Comparison of ENCODE assay signal across 9 cellular contexts in the genomic region with DNA sequence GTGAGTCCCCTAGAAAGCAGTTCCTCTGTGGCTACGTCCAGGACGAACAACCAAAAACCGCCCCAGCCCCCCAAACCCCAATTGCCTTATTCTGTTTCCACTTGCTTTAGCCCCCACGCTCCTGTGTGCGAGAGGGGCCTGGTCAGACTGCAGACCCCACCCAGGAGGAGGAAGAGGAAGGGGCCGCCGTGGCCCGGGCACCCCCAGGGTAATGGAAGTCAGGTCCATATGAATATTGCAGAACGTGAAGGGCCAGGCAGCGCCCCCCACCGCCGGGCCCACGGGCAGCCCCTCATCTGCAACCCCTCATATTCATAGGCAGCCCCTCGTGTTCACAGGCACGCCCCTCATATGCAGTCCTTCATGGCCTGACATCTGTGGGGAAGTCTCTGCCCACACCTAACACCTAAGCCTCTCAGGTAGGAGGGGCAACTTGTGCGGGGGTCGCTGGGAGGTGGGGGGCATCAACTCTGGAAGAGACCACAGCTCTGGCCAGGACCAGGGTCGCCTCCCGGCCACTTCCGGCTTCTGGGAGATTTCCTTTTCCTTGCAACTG. TPM values are rescaled to one million over a fixed set of nuclear protein-coding genes. Genes with fewer than 3 reads are reported as not detected.
DNase-seq lines count a peak whose midpoint lies in the region; ATAC-seq and TF ChIP-seq lines count a peak whose summit lies in the region.
"Had no signal": no experiment of that assay in that cellular context is flagged by ENCODE, and none has a peak within 500 bp of the region (broad histone marks: within the 10 kb centered on the region; RNA-seq: fewer than 3 reads in every experiment).

No MANE protein-coding gene starts in this region.

- no peaks in the 10 kb centered on the region for H4K20me1 ChIP-seq in hepatocyte (ENCODE audit: insufficient read depth, poor library complexity, severe bottlenecking)

- DNase-seq in T-helper 1 cell (no peak), hepatocyte (ENCODE audit: low spot score) (no peak), spleen (no peak), NCI-H226 (no peak), epidermal melanocyte (ENCODE audit: insufficient read length, low spot score) (no peak)
- DNase-seq in activated CD8-positive, alpha-beta T cell treated with anti-CD3 and anti-CD28 coated beads, Interleukin-2, amount 10 ng/mL, durations not matched to agents 7 days and 5 days: no peak
- DNase-seq: foreskin keratinocyte had no signal

- TF ChIP-seq CTCF in hepatocyte (IDR thresholded peaks at IDR 0.05; ENCODE audit: poor library complexity) (no peak), spleen (IDR thresholded peaks at IDR 0.05 in 8 of 11, conservative IDR thresholded peaks at IDR 0.05 in 3 of 11) (no peak)

- WGBS in hepatocyte (ENCODE audit: low lambda C conversion rate, missing lambda C conversion rate): 32% methylated on average over 20 of the region's 20 CpGs
- WGBS in spleen, 5 donors: 8 to 24% (median 15%) methylated on average over 18 to 20 of the region's 20 CpGs

- no peaks in the 10 kb centered on the region for H3K36me3 Mint-ChIP-seq in T-helper 1 cell treated with Interleukin-12 subunit alpha and Interleukin-12 subunit beta and Interleukin-4 antibody, amounts not matched to agents 30 μg/mL and 1 μg/mL, for 36 hours (ENCODE audit: low read depth)
- H3K36me3 Mint-ChIP-seq in activated CD8-positive, alpha-beta T cell treated with anti-CD3 and anti-CD28 coated beads, Interleukin-2, amount 10 ng/mL, durations not matched to agents 7 days and 5 days (ENCODE audit: low read depth): no peaks in the 10 kb centered on the region

- H3K9me3 ChIP-seq in hepatocyte (ENCODE audit: low read depth) (no peaks in the 10 kb centered on the region), spleen (peaks cover 0 to 10% (median 0%) of the 10 kb centered on the region in 8 donors)

- H3K36me3 ChIP-seq in hepatocyte (replicated peaks; ENCODE audit: insufficient read depth, low read depth): no peaks in the 10 kb centered on the region
- no peaks in the 10 kb centered on the region for H3K36me3 ChIP-seq in spleen

- no peaks in the 10 kb centered on the region for H3K79me2 ChIP-seq in hepatocyte

- CTCF ChIA-PET in activated CD8-positive, alpha-beta T cell treated with anti-CD3 and anti-CD28 coated beads, Interleukin-2, amount 10 ng/mL, durations not matched to agents 7 days and 5 days (lab: Charles Lee): no interaction called here

- H3K4me3 ChIP-seq in hepatocyte (peak overlapping the region; percentile 65), spleen (peak overlapping the region in 7 of 8 donors; percentile 30 to 70 (median 47))

- intact Hi-C loops in spleen (cut with DNase I; ENCODE audit: low total_unique reads): no loop called here

- peaks cover 3% of the 10 kb centered on the region for H3K9me3 Mint-ChIP-seq in T-helper 1 cell treated with Interleukin-12 subunit alpha and Interleukin-12 subunit beta and Interleukin-4 antibody, amounts not matched to agents 30 μg/mL and 1 μg/mL, for 36 hours
- no peaks in the 10 kb centered on the region for H3K9me3 Mint-ChIP-seq in activated CD8-positive, alpha-beta T cell treated with anti-CD3 and anti-CD28 coated beads, Interleukin-2, amount 10 ng/mL, durations not matched to agents 7 days and 5 days (ENCODE audit: insufficient read depth)

- H3K27ac Mint-ChIP-seq in T-helper 1 cell treated with Interleukin-12 subunit alpha and Interleukin-12 subunit beta and Interleukin-4 antibody, amounts not matched to agents 30 μg/mL and 1 μg/mL, for 36 hours: no peak overlapping the region
- no peak overlapping the region for H3K27ac Mint-ChIP-seq in activated CD8-positive, alpha-beta T cell treated with anti-CD3 and anti-CD28 coated beads, Interleukin-2, amount 10 ng/mL, durations not matched to agents 7 days and 5 days

- no peaks in the 10 kb centered on the region for H3K4me1 ChIP-seq in hepatocyte (ENCODE audit: insufficient read depth)
- H3K4me1 ChIP-seq in spleen: peaks cover 0 to 19% (median 15%) of the 10 kb centered on the region in 6 donors
- H3K4me1 ChIP-seq: foreskin keratinocyte had no signal

- no peak overlapping the region for H2AFZ ChIP-seq in hepatocyte

- H3K27me3 Mint-ChIP-seq in T-helper 1 cell treated with Interleukin-12 subunit alpha and Interleukin-12 subunit beta and Interleukin-4 antibody, amounts not matched to agents 30 μg/mL and 1 μg/mL, for 36 hours (ENCODE audit: low read depth): peaks cover 34% of the 10 kb centered on the region
- peaks cover 14% of the 10 kb centered on the region for H3K27me3 Mint-ChIP-seq in activated CD8-positive, alpha-beta T cell treated with anti-CD3 and anti-CD28 coated beads, Interleukin-2, amount 10 ng/mL, durations not matched to agents 7 days and 5 days (ENCODE audit: low read depth)

- peaks cover 2% of the 10 kb centered on the region for H3K4me1 Mint-ChIP-seq in T-helper 1 cell treated with Interleukin-12 subunit alpha and Interleukin-12 subunit beta and Interleukin-4 antibody, amounts not matched to agents 30 μg/mL and 1 μg/mL, for 36 hours (ENCODE audit: low read depth)
- H3K4me1 Mint-ChIP-seq in activated CD8-positive, alpha-beta T cell treated with anti-CD3 and anti-CD28 coated beads, Interleukin-2, amount 10 ng/mL, durations not matched to agents 7 days and 5 days (ENCODE audit: low read depth): no peaks in the 10 kb centered on the region

- ATAC-seq in activated CD8-positive, alpha-beta T cell treated with anti-CD3 and anti-CD28 coated beads, Interleukin-2, amount 10 ng/mL, durations not matched to agents 7 days and 5 days: no peak
- no peak for ATAC-seq in GM18520 (IDR thresholded peaks at IDR 0.05; ENCODE audit: unreplicated experiment)

- H3K4me3 Mint-ChIP-seq in T-helper 1 cell treated with Interleukin-12 subunit alpha and Interleukin-12 subunit beta and Interleukin-4 antibody, amounts not matched to agents 30 μg/mL and 1 μg/mL, for 36 hours: peak overlapping the region; percentile 40
- H3K4me3 Mint-ChIP-seq in activated CD8-positive, alpha-beta T cell treated with anti-CD3 and anti-CD28 coated beads, Interleukin-2, amount 10 ng/mL, durations not matched to agents 7 days and 5 days: peak overlapping the region; percentile 31

- no peak overlapping the region for H3K27ac ChIP-seq in hepatocyte
- H3K27ac ChIP-seq in spleen: no peak overlapping the region
- H3K27ac ChIP-seq: foreskin keratinocyte had no signal

- no peak for TF ChIP-seq POLR2A in spleen (IDR thresholded peaks at IDR 0.05)

- POLR2A ChIA-PET in activated CD8-positive, alpha-beta T cell treated with anti-CD3 and anti-CD28 coated beads, Interleukin-2, amount 10 ng/mL, durations not matched to agents 7 days and 5 days (lab: Charles Lee): no interaction called here

- peak overlapping the region; percentile 98 for H3K4me2 ChIP-seq in hepatocyte

- H3K27me3 ChIP-seq in hepatocyte: peaks cover 62% of the 10 kb centered on the region
- peaks cover 0 to 68% (median 35%) of the 10 kb centered on the region in 7 donors for H3K27me3 ChIP-seq in spleen (replicated peaks in 1 of 7)

- no peaks in the 10 kb centered on the region for H3K9me2 ChIP-seq in hepatocyte (replicated peaks; ENCODE audit: insufficient read depth)

RNA-seq across cellular contexts. Expression of a gene that starts 37.7 kb away (rescaled TPM):
- total RNA-seq in activated CD8-positive, alpha-beta T cell treated with anti-CD3 and anti-CD28 coated beads, Interleukin-2, amount 10 ng/mL, durations not matched to agents 7 days and 5 days: not detected
- 3.5 and 4.0 TPM in 2 replicates for total RNA-seq in hepatocyte
- 3.6 and 6.7 TPM in 2 replicates for polyA plus RNA-seq in hepatocyte
- under 1 TPM in 6 of 7 donors, not detected in 1; 0.06 to 0.51 (median 0.34) TPM for total RNA-seq in spleen
- polyA plus RNA-seq in spleen: under 1 TPM in 2 of 3 donors, not detected in 1; under 0.01 to 0.09 TPM
- total RNA-seq: foreskin keratinocyte had no signal
- polyA plus RNA-seq: foreskin keratinocyte had no signal
